ENCODE assay signal across 8 cellular contexts in genomic region chrX:111447298-111447697, GRCh38. TPM values are rescaled to one million over a fixed set of nuclear protein-coding genes. Genes with fewer than 3 reads are reported as not detected.
A peak's percentile ranks its signal among the peaks of the same experiment; 100 is the strongest.
DNase-seq lines count a peak whose midpoint lies in the region; ATAC-seq and TF ChIP-seq lines count a peak whose summit lies in the region.

No MANE protein-coding gene starts in this region.

- TF ChIP-seq CTCF in GM10266 (IDR thresholded peaks at IDR 0.05; ENCODE audit: control insufficient read depth, insufficient read depth, low read depth, missing control alignments) (peak; percentile 44), SK-N-SH (IDR thresholded peaks at IDR 0.05) (peak; percentile 53)

- ATAC-seq in GM21576 (IDR thresholded peaks at IDR 0.05; ENCODE audit: unreplicated experiment) = peak; percentile 77

- peak; percentile 70 for TF ChIP-seq RAD21 in SK-N-SH (IDR thresholded peaks at IDR 0.05; ENCODE audit: low read length)

- POLR2A ChIA-PET in SK-N-SH (lab: Yijun Ruan, JAX) = interaction anchor here (1.8 kb wide), 1 partner anchor 234 kb away, joined by 5 read pairs; the partner anchor contains the start of gene ALG13

- no peaks in the 10 kb centered on the region for H3K9me2 ChIP-seq in SK-N-SH

- no peak overlapping the region for H3K4me2 ChIP-seq in SK-N-SH

- H3K4me3 ChIP-seq in SK-N-SH (ENCODE audit: low read depth in 2 of 2, low read length in 1 of 2) = no peak overlapping the region; a peak in 1 of 4 replicates

- H3K36me3 ChIP-seq in SK-N-SH (replicated peaks in 1 of 2; ENCODE audit: control insufficient read depth in 1 of 2, insufficient read depth in 2 of 2, low read length in 1 of 2) = no peaks in the 10 kb centered on the region

- no peaks in the 10 kb centered on the region for H3K79me2 ChIP-seq in SK-N-SH (ENCODE audit: insufficient read depth)

- no peak overlapping the region for H3K9ac ChIP-seq in SK-N-SH

- no peak overlapping the region for H3K27ac ChIP-seq in SK-N-SH (ENCODE audit: low read depth in 2 of 2, low read length in 1 of 2)

- H3K9me3 ChIP-seq in SK-N-SH = no peaks in the 10 kb centered on the region

- CTCF ChIA-PET in SK-N-SH (lab: Yijun Ruan, JAX) = interaction anchor here (0.6 to 4.8 kb wide), 23 partner anchors 9 to 641 kb away, joined by 3 to 45 read pairs (median 4); partner anchors contain the start of gene ALG13

- H4K20me1 ChIP-seq in SK-N-SH (ENCODE audit: insufficient read depth) = no peaks in the 10 kb centered on the region

- no peak for TF ChIP-seq EP300 in SK-N-SH (IDR thresholded peaks at IDR 0.05; ENCODE audit: borderline replicate concordance in 1 of 2, low read depth in 1 of 2, low read length in 1 of 2)

- DNase-seq in GM10266 (ENCODE audit: extremely low spot score) (peak; percentile 3), MV-4-11 (lab: John Stamatoyannopoulos, UW) (peak; percentile 26), SK-N-SH (peak; percentile 20), left kidney (ENCODE audit: low read depth, low spot score) (peak; percentile 47), middle frontal gyrus (ENCODE audit: extremely low spot score, low spot score) (no peak), GF-D8 (lab: John Stamatoyannopoulos, UW) (no peak), NCI-H2029 treated with DMSO at 0.1 percent for 48 hours (lab: John Stamatoyannopoulos, UW) (no peak)

- H2AFZ ChIP-seq in SK-N-SH (ENCODE audit: low read depth) = no peak overlapping the region

- no peaks in the 10 kb centered on the region for H3K4me1 ChIP-seq in SK-N-SH (ENCODE audit: control insufficient read depth in 1 of 2, insufficient read depth in 2 of 2, low read depth in 1 of 2, low read length in 1 of 2)

- no peaks in the 10 kb centered on the region for H3F3A ChIP-seq in SK-N-SH (replicated peaks; ENCODE audit: insufficient read depth)

- WGBS in SK-N-SH (ENCODE audit: low lambda C conversion rate) = 10% methylated on average over 3 of the region's 3 CpGs

- no peaks in the 10 kb centered on the region; the same call in 1 of the 2 replicates for H3K27me3 ChIP-seq in SK-N-SH (ENCODE audit: insufficient read depth)

TF ChIP-seq in SK-N-SH, 30 proteins besides CTCF, POLR2A, EP300 and RAD21:
- TF ChIP-seq SMC3 (IDR thresholded peaks at IDR 0.05; ENCODE audit: low read depth, low read length) = peak; percentile 31; the same call in 1 of the 2 replicates
- TF ChIP-seq ELF1 (IDR thresholded peaks at IDR 0.05) = no peak
- TF ChIP-seq PBX3 (IDR thresholded peaks at IDR 0.05) = peak; percentile 86
- no peak for TF ChIP-seq FOXJ3 (CRISPR knock-in tag; IDR thresholded peaks at IDR 0.05)
- TF ChIP-seq EZH2phosphoT487 (IDR thresholded peaks at IDR 0.05; ENCODE audit: borderline replicate concordance, low read depth) = no peak
- TF ChIP-seq RCOR1 (IDR thresholded peaks at IDR 0.05; ENCODE audit: low read length) = no peak
- no peak for TF ChIP-seq TAF1 (IDR thresholded peaks at IDR 0.05; ENCODE audit: borderline replicate concordance, low read depth, low read length)
- no peak for TF ChIP-seq NRF1 (IDR thresholded peaks at IDR 0.05; ENCODE audit: low read depth, low read length)

RNA-seq across cellular contexts. Expression of gene DCX, which starts 35.3 kb away (rescaled TPM):
- polyA plus RNA-seq in SK-N-SH (2012; rRNA removed) = 0.26 and 0.88 TPM in 2 replicates
- 0.98 and 1.6 TPM in 2 replicates for polyA plus RNA-seq in SK-N-SH (2012; cell fraction: cytosol; rRNA removed)
- 0.19 and 0.20 TPM in 2 replicates for polyA plus RNA-seq in SK-N-SH (2012; cell fraction: nucleus; rRNA removed)

Comparison
In these comparisons a context has a peak if more than half of its experiments do, and no peak if none do; other contexts are left out.
1. DNase-seq: peak in GM10266 (single experiment), MV-4-11 (single experiment), SK-N-SH (single experiment) and left kidney (single experiment); none in middle frontal gyrus (single experiment), GF-D8 (single experiment) and NCI-H2029 treated with DMSO at 0.1 percent for 48 hours (single experiment).